1 cellular context compared by ENCODE assay signal in genomic region chr18:13879492-13879891, GRCh38.
TF ChIP-seq lines count a peak whose summit lies in the region.

No MANE protein-coding gene starts in this region.

TF ChIP-seq in HepG2, 621 proteins besides CTCF, POLR2A, EP300 and RAD21:
- TF ChIP-seq HNF4A (CRISPR knock-in tag; IDR thresholded peaks at IDR 0.05) (peak; percentile 58), NR2F2 (IDR thresholded peaks at IDR 0.05; ENCODE audit: borderline replicate concordance, low read depth) (no peak), ZNF343 (CRISPR knock-in tag; IDR thresholded peaks at IDR 0.05) (no peak), CEBPB (IDR thresholded peaks at IDR 0.05; ENCODE audit: borderline replicate concordance, low read depth, low read length) (peak; percentile 61; the same call in 1 of the 2 replicates), CEBPG (CRISPR knock-in tag; IDR thresholded peaks at IDR 0.05) (peak; percentile 44; the same call in 1 of the 2 replicates), SALL1 (CRISPR knock-in tag; IDR thresholded peaks at IDR 0.05) (peak; percentile 44), HNF4G (IDR thresholded peaks at IDR 0.05; ENCODE audit: borderline replicate concordance, low read depth, low read length) (0 out of 2 replicates have a peak, but pooled peaks have one; percentile 24), HNF4G (CRISPR knock-in tag; IDR thresholded peaks at IDR 0.05; ENCODE audit: borderline replicate concordance, low read depth) (no peak), ZBTB33 (CRISPR knock-in tag; IDR thresholded peaks at IDR 0.05) (no peak), ZNF720 (CRISPR knock-in tag; IDR thresholded peaks at IDR 0.05) (no peak), SOX6 (IDR thresholded peaks at IDR 0.05) (no peak), SOX6 (CRISPR knock-in tag; IDR thresholded peaks at IDR 0.05) (0 out of 2 replicates have a peak, but pooled peaks have one; percentile 11), PRPF4 (IDR thresholded peaks at IDR 0.05; ENCODE audit: low read depth, low read length, poor library complexity, severe bottlenecking) (no peak)
TF ChIP-seq in HepG2: peak in this region for 6.
